Comparison of ENCODE assay signal across 22 cellular contexts in genomic region chr3:151987893-151988292, GRCh38.
"Had no signal": no experiment of that assay in that cellular context is flagged by ENCODE, and none has a peak within 500 bp of the region (broad histone marks: within the 10 kb centered on the region; RNA-seq: fewer than 3 reads in every experiment).

No MANE protein-coding gene starts in this region.

- H3K27me3 Mint-ChIP-seq: stimulated activated naive CD8-positive, alpha-beta T cell treated with anti-CD3 and anti-CD28 coated beads, Interleukin-15, amount 100 ng/mL, for 72 hours had no signal

- H3K27me3 ChIP-seq: heart right ventricle, pancreas, transverse colon had no signal

- DNase-seq: effector CD4-positive, alpha-beta T cell; endodermal cell; erythroblast; foreskin melanocyte; heart right ventricle; hypothalamus; mammary epithelial cell; occipital lobe; pancreas; right cardiac atrium; small intestine; stimulated activated CD4-positive, alpha-beta T cell treated with anti-CD3 and anti-CD28 coated beads, Interleukin-4, amount 100 ng/mL, for 1 hour; stimulated activated CD8-positive, alpha-beta memory T cell treated with anti-CD3 and anti-CD28 coated beads, Interleukin-4, amount 100 ng/mL, for 48 hours; stimulated activated naive CD8-positive, alpha-beta T cell treated with anti-CD3 and anti-CD28 coated beads, Interleukin-15, amount 100 ng/mL, for 72 hours; substantia nigra; transverse colon had no signal

- H3K9me3 ChIP-seq: pancreas, thoracic aorta had no signal

- H3K4me3 Mint-ChIP-seq: endodermal cell; natural killer cell treated with Interleukin-12 subunit alpha and Interleukin-12 subunit beta and Interleukin-15 and Interleukin-18, amount 100 ng/mL, for 72 hours; stimulated activated effector memory CD8-positive, alpha-beta T cell treated with anti-CD3 and anti-CD28 coated beads, Interleukin-12 subunit alpha, Interleukin-12 subunit beta, amount 100 ng/mL, for 72 hours; stimulated activated naive CD8-positive, alpha-beta T cell treated with anti-CD3 and anti-CD28 coated beads, Interleukin-15, amount 100 ng/mL, for 72 hours had no signal

- H3K36me3 Mint-ChIP-seq: natural killer cell treated with Interleukin-12 subunit alpha and Interleukin-12 subunit beta and Interleukin-15 and Interleukin-18, amount 100 ng/mL, for 72 hours; stimulated activated effector memory CD8-positive, alpha-beta T cell treated with anti-CD3 and anti-CD28 coated beads, Interleukin-12 subunit alpha, Interleukin-12 subunit beta, amount 100 ng/mL, for 72 hours had no signal

- H3K36me3 ChIP-seq: heart right ventricle, pancreas, thoracic aorta, transverse colon had no signal

- H3K4me1 ChIP-seq: heart right ventricle, pancreas had no signal

- H3K27ac ChIP-seq: coronary artery, heart right ventricle, pancreas, thoracic aorta had no signal

- H3K4me3 ChIP-seq: coronary artery, heart right ventricle, pancreas, thoracic aorta, transverse colon had no signal

- H3K9me3 Mint-ChIP-seq: natural killer cell treated with Interleukin-12 subunit alpha and Interleukin-12 subunit beta and Interleukin-15 and Interleukin-18, amount 100 ng/mL, for 72 hours; stimulated activated effector memory CD8-positive, alpha-beta T cell treated with anti-CD3 and anti-CD28 coated beads, Interleukin-12 subunit alpha, Interleukin-12 subunit beta, amount 100 ng/mL, for 72 hours; stimulated activated naive CD8-positive, alpha-beta T cell treated with anti-CD3 and anti-CD28 coated beads, Interleukin-15, amount 100 ng/mL, for 72 hours had no signal

- H3K27ac Mint-ChIP-seq: endodermal cell; natural killer cell treated with Interleukin-12 subunit alpha and Interleukin-12 subunit beta and Interleukin-15 and Interleukin-18, amount 100 ng/mL, for 72 hours; progenitor cell of endocrine pancreas; stimulated activated effector memory CD8-positive, alpha-beta T cell treated with anti-CD3 and anti-CD28 coated beads, Interleukin-12 subunit alpha, Interleukin-12 subunit beta, amount 100 ng/mL, for 72 hours; stimulated activated naive CD8-positive, alpha-beta T cell treated with anti-CD3 and anti-CD28 coated beads, Interleukin-15, amount 100 ng/mL, for 72 hours had no signal

- ATAC-seq: heart right ventricle; left lobe of liver; natural killer cell treated with Interleukin-12 subunit alpha and Interleukin-12 subunit beta and Interleukin-15 and Interleukin-18, amount 100 ng/mL, for 72 hours; pancreas; right cardiac atrium; stimulated activated effector memory CD8-positive, alpha-beta T cell treated with anti-CD3 and anti-CD28 coated beads, Interleukin-12 subunit alpha, Interleukin-12 subunit beta, amount 100 ng/mL, for 72 hours; stimulated activated naive CD8-positive, alpha-beta T cell treated with anti-CD3 and anti-CD28 coated beads, Interleukin-15, amount 100 ng/mL, for 72 hours had no signal

- H3K4me1 Mint-ChIP-seq: stimulated activated effector memory CD8-positive, alpha-beta T cell treated with anti-CD3 and anti-CD28 coated beads, Interleukin-12 subunit alpha, Interleukin-12 subunit beta, amount 100 ng/mL, for 72 hours; stimulated activated naive CD8-positive, alpha-beta T cell treated with anti-CD3 and anti-CD28 coated beads, Interleukin-15, amount 100 ng/mL, for 72 hours had no signal
